Comparison of ENCODE assay signal across 14 cellular contexts in the genomic region with DNA sequence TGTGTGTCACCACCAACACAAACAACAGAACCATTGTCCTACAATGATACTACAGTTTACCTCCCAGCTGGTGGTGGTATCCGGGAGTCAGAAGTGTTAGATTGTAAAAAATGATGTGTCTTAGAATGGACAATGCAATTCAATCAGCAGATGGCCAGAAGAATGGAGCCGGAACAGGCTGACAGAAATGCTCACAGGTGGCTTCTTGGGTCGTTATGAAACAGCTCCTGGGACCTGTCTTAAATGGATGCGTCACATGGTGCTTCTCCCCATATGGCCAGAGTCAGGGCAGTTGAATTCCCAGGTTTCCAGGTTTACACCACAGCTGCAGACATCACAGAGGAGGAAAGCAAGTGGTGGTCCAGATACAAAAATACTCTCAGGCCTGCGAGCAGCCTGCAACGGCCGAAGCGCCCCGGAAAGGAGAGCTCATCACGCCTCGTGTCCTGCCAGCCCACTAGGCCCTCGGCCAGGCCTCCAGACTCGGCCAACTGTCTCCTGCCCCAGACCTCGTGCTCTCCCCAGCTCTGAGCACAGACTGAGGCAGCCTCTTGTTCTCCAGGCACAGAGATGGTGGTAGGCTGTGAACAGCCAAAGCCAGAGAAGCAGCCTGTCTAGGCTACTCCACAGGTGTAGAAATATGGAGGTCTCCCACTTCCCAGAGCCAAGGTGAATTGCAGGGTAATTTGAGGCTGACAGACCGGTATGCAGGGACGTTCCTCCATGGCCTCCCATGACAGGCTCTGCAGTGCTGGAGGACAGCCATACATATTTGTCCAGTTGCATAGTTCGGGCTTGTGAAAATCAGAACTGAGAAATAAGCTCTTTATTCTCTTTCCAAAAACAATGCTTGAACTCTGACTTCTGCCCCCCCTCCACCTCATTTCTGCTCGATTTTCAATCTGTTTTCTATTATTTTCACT.
A peak's percentile ranks its signal among the peaks of the same experiment; 100 is the strongest.
DNase-seq lines count a peak whose midpoint lies in the region; TF ChIP-seq lines count a peak whose summit lies in the region.
"Had no signal": no experiment of that assay in that cellular context is flagged by ENCODE, and none has a peak within 500 bp of the region (broad histone marks: within the 10 kb centered on the region; RNA-seq: fewer than 3 reads in every experiment).

No MANE protein-coding gene starts in this region.

- H3K9me3 ChIP-seq in osteoblast (ENCODE audit: low read depth, low read length) = no peaks in the 10 kb centered on the region

- TF ChIP-seq CTCF in HFFc6 (IDR thresholded peaks at IDR 0.05) (no peak), chondrocyte (IDR thresholded peaks at IDR 0.05) (no peak), osteoblast (IDR thresholded peaks at IDR 0.05; ENCODE audit: extremely low read depth, low read depth, low read length) (no peak)

- H3K27me3 Mint-ChIP-seq in HFFc6 (ENCODE audit: insufficient read depth) = peaks cover 5% of the 10 kb centered on the region
- peaks cover 3% of the 10 kb centered on the region for H3K27me3 Mint-ChIP-seq in chondrocyte (ENCODE audit: low read depth)

- H3K36me3 Mint-ChIP-seq in HFFc6 (ENCODE audit: low read depth) (peaks cover 5% of the 10 kb centered on the region; the same call in 1 of the 2 replicates), chondrocyte (ENCODE audit: low read depth) (no peaks in the 10 kb centered on the region)
- H3K36me3 Mint-ChIP-seq: stimulated activated naive B cell treated with anti-CD40 and anti-IgM and Interleukin-4, amounts not matched to agents 10 μg/mL and 1 μg/mL and 100 μg/mL, for 72 hours had no signal

- no peak overlapping the region for H3K4me3 Mint-ChIP-seq in HFFc6
- H3K4me3 Mint-ChIP-seq in chondrocyte (ENCODE audit: unreplicated experiment) = no peak overlapping the region
- H3K4me3 Mint-ChIP-seq: CD8-positive, alpha-beta memory T cell; stimulated activated naive B cell treated with anti-CD40 and anti-IgM and Interleukin-4, amounts not matched to agents 10 μg/mL and 1 μg/mL and 100 μg/mL, for 72 hours had no signal

- H3K27ac ChIP-seq in substantia nigra (ENCODE audit: low read depth, low read length, poor library complexity, severe bottlenecking) (no peak overlapping the region), osteoblast (ENCODE audit: low read depth, low read length) (no peak overlapping the region)
- H3K27ac ChIP-seq: brain microvascular endothelial cell, epithelial cell of prostate, VCaP had no signal

- H4K20me1 ChIP-seq in osteoblast (ENCODE audit: insufficient read depth, low read length) = no peaks in the 10 kb centered on the region

- H3K27ac Mint-ChIP-seq in HFFc6 = no peak overlapping the region; the same call in 1 of the 2 replicates
- peak overlapping the region; percentile 24 for H3K27ac Mint-ChIP-seq in chondrocyte (ENCODE audit: unreplicated experiment)
- H3K27ac Mint-ChIP-seq: CD8-positive, alpha-beta memory T cell; stimulated activated naive B cell treated with anti-CD40 and anti-IgM and Interleukin-4, amounts not matched to agents 10 μg/mL and 1 μg/mL and 100 μg/mL, for 72 hours had no signal

- no peaks in the 10 kb centered on the region for H3K27me3 ChIP-seq in osteoblast (ENCODE audit: insufficient read depth, low read length)
- H3K27me3 ChIP-seq: brain microvascular endothelial cell had no signal

- no peak overlapping the region for H3K4me3 ChIP-seq in osteoblast (ENCODE audit: insufficient read depth, low read length)

- H3K4me2 ChIP-seq in osteoblast (ENCODE audit: insufficient read depth, low read length) = no peak overlapping the region

- H3K4me1 Mint-ChIP-seq in HFFc6 (ENCODE audit: low read depth) (peaks cover 17% of the 10 kb centered on the region), chondrocyte (ENCODE audit: low read depth) (peaks cover 23% of the 10 kb centered on the region)
- H3K4me1 Mint-ChIP-seq: stimulated activated naive B cell treated with anti-CD40 and anti-IgM and Interleukin-4, amounts not matched to agents 10 μg/mL and 1 μg/mL and 100 μg/mL, for 72 hours had no signal

- no peaks in the 10 kb centered on the region for H3K4me1 ChIP-seq in osteoblast (ENCODE audit: insufficient read depth, low read length)

- peaks cover 7% of the 10 kb centered on the region for H3K9me3 Mint-ChIP-seq in HFFc6
- H3K9me3 Mint-ChIP-seq in chondrocyte (ENCODE audit: low read depth) = peaks cover 6% of the 10 kb centered on the region

- H3K36me3 ChIP-seq in osteoblast (ENCODE audit: insufficient read depth, low read length) = no peaks in the 10 kb centered on the region
- H3K36me3 ChIP-seq: brain microvascular endothelial cell had no signal

- H3K79me2 ChIP-seq in osteoblast (ENCODE audit: insufficient read depth, low read length) = no peaks in the 10 kb centered on the region

- DNase-seq in HFFc6 = peak; percentile 25
- no peak for DNase-seq in chondrocyte (ENCODE audit: low spot score)
- peak; percentile 28 for DNase-seq in iris pigment epithelial cell (ENCODE audit: low read depth)
- DNase-seq in substantia nigra (lab: John Stamatoyannopoulos, UW) = peak in 37 of 49 donors; percentile 5 to 74 (median 47)
- DNase-seq in osteoblast (ENCODE audit: insufficient read length, low spot score, missing footprints) = no peak
- DNase-seq in NCI-H2196 treated with DMSO at 0.1 percent for 48 hours (lab: John Stamatoyannopoulos, UW; ENCODE audit: unreplicated experiment) = no peak
- no peak for DNase-seq in Kasumi-1 (lab: John Stamatoyannopoulos, UW)
- no peak for DNase-seq in cortex of kidney (lab: John Stamatoyannopoulos, UW)
- DNase-seq: brain microvascular endothelial cell; CD8-positive, alpha-beta memory T cell; NCI-H510A; stimulated activated naive B cell treated with anti-CD40 and anti-IgM and Interleukin-4, amounts not matched to agents 10 μg/mL and 1 μg/mL and 100 μg/mL, for 72 hours had no signal

- H2AFZ ChIP-seq in osteoblast (ENCODE audit: low read length) = no peak overlapping the region

Comparison
In these comparisons a context has a peak if more than half of its experiments do, and no peak if none do; other contexts are left out.
1. DNase-seq: peak in HFFc6 (single experiment), iris pigment epithelial cell (single experiment) and substantia nigra (37 of 49); none in chondrocyte (single experiment), osteoblast (single experiment), NCI-H2196 treated with DMSO at 0.1 percent for 48 hours (single experiment), Kasumi-1 (0 of 2) and cortex of kidney (single experiment).